ENCODE assay signal across 32 cellular contexts in genomic region chr19:58549664-58550361, GRCh38. TPM values are rescaled to one million over a fixed set of nuclear protein-coding genes. Genes with fewer than 3 reads are reported as not detected.
A peak's percentile ranks its signal among the peaks of the same experiment; 100 is the strongest.
DNase-seq lines count a peak whose midpoint lies in the region; ATAC-seq, FAIRE-seq and TF ChIP-seq lines count a peak whose summit lies in the region.
"Had no signal": no experiment of that assay in that cellular context is flagged by ENCODE, and none has a peak within 500 bp of the region (broad histone marks: within the 10 kb centered on the region; RNA-seq: fewer than 3 reads in every experiment).

No MANE protein-coding gene starts in this region.

- 0 out of 4 replicates have a peak, but pooled peaks have one; percentile 8 to 26 for TF ChIP-seq POLR2A in HepG2 (IDR thresholded peaks at IDR 0.05; ENCODE audit: insufficient read depth in 1 of 2, low read depth in 2 of 2, low read length in 2 of 2)
- no peak for TF ChIP-seq POLR2A in right lobe of liver (IDR thresholded peaks at IDR 0.05)

- no peak overlapping the region for H3K4me3 Mint-ChIP-seq in activated T-helper 2 cell treated with anti-CD3 and anti-CD28 coated beads, Interferon-gamma antibody, Interleukin-2, Interleukin-4, amounts not matched to agents 10 μg/mL and 5 μg/mL and 100 μg/mL, durations not matched to agents 14 hours and 24 hours and 36 hours (ENCODE audit: low read depth)
- no peak overlapping the region for H3K4me3 Mint-ChIP-seq in stimulated activated naive B cell treated with anti-CD40 and anti-IgM and Interleukin-4, amounts not matched to agents 10 μg/mL and 1 μg/mL and 100 μg/mL, for 72 hours
- H3K4me3 Mint-ChIP-seq: dendritic cell treated with granulocyte-macrophage colony-stimulating factor and Interleukin-4, amounts not matched to agents 40 ng/mL and 50 ng/mL, for 4 days; stimulated activated memory B cell treated with anti-CD40 and anti-IgM and Interleukin-4, amounts not matched to agents 10 μg/mL and 1 μg/mL and 100 μg/mL, for 72 hours had no signal

- TF ChIP-seq EP300 in HepG2 (IDR thresholded peaks at IDR 0.05; ENCODE audit: low read depth in 2 of 2, low read length in 2 of 2): no peak
- TF ChIP-seq EP300 in HepG2 (CRISPR knock-in tag; IDR thresholded peaks at IDR 0.05; ENCODE audit: borderline replicate concordance): no peak

- H3K9me3 ChIP-seq in HepG2 (ENCODE audit: low read length) (no peaks in the 10 kb centered on the region), right lobe of liver (no peaks in the 10 kb centered on the region), kidney (ENCODE audit: control insufficient read depth in 1 of 2, low read length in 2 of 2) (no peaks in the 10 kb centered on the region)
- H3K9me3 ChIP-seq: lower lobe of right lung, mucosa of descending colon, spleen, thoracic aorta had no signal

- H4K20me1 ChIP-seq in HepG2 (ENCODE audit: insufficient read depth, low read length): peaks cover 48% of the 10 kb centered on the region

- H3K4me1 ChIP-seq in HepG2 (ENCODE audit: insufficient read depth, low read length) (peaks cover 34% of the 10 kb centered on the region), right lobe of liver (peaks cover 0 to 25% (median 11%) of the 10 kb centered on the region in 4 donors), kidney (ENCODE audit: control insufficient read depth in 1 of 2, insufficient read depth in 1 of 2, low read depth in 1 of 2, low read length in 2 of 2) (peaks cover 17 to 31% of the 10 kb centered on the region in 2 donors)

- no peak overlapping the region for H3K4me2 ChIP-seq in HepG2 (ENCODE audit: low read depth, low read length)

- H3K36me3 ChIP-seq in HepG2 (replicated peaks in 1 of 2; ENCODE audit: control insufficient read depth in 1 of 2, insufficient read depth in 2 of 2, low read length in 2 of 2): peaks cover 35 to 70% of the 10 kb centered on the region in 2 experiments
- H3K36me3 ChIP-seq in right lobe of liver: peaks cover 17 to 61% (median 39%) of the 10 kb centered on the region in 4 donors
- H3K36me3 ChIP-seq in kidney (ENCODE audit: control insufficient read depth in 1 of 2, insufficient read depth in 2 of 2, low read length in 2 of 2): peaks cover 47 to 67% of the 10 kb centered on the region in 2 donors

- H3K27me3 ChIP-seq in HepG2 (ENCODE audit: control insufficient read depth in 1 of 2, insufficient read depth in 2 of 2, low read length in 2 of 2) (no peaks in the 10 kb centered on the region; a peak in 1 of 5 replicates), right lobe of liver (no peaks in the 10 kb centered on the region)
- H3K27me3 ChIP-seq: spleen had no signal

- H3K9me3 Mint-ChIP-seq in activated T-helper 2 cell treated with anti-CD3 and anti-CD28 coated beads, Interferon-gamma antibody, Interleukin-2, Interleukin-4, amounts not matched to agents 10 μg/mL and 5 μg/mL and 100 μg/mL, durations not matched to agents 14 hours and 24 hours and 36 hours: no peaks in the 10 kb centered on the region
- H3K9me3 Mint-ChIP-seq in stimulated activated naive B cell treated with anti-CD40 and anti-IgM and Interleukin-4, amounts not matched to agents 10 μg/mL and 1 μg/mL and 100 μg/mL, for 72 hours: no peaks in the 10 kb centered on the region
- H3K9me3 Mint-ChIP-seq: dendritic cell treated with granulocyte-macrophage colony-stimulating factor and Interleukin-4, amounts not matched to agents 40 ng/mL and 50 ng/mL, for 4 days; stimulated activated memory B cell treated with anti-CD40 and anti-IgM and Interleukin-4, amounts not matched to agents 10 μg/mL and 1 μg/mL and 100 μg/mL, for 72 hours had no signal

- H3K27ac ChIP-seq in HepG2 (ENCODE audit: extremely low read length, insufficient read depth, low read length): no peak overlapping the region
- no peak overlapping the region for H3K27ac ChIP-seq in right lobe of liver
- no peak overlapping the region for H3K27ac ChIP-seq in kidney (ENCODE audit: low read depth in 2 of 2, low read length in 2 of 2)
- H3K27ac ChIP-seq: lower lobe of right lung, spleen, thoracic aorta had no signal

- peaks cover 89% of the 10 kb centered on the region for H3K36me3 Mint-ChIP-seq in activated T-helper 2 cell treated with anti-CD3 and anti-CD28 coated beads, Interferon-gamma antibody, Interleukin-2, Interleukin-4, amounts not matched to agents 10 μg/mL and 5 μg/mL and 100 μg/mL, durations not matched to agents 14 hours and 24 hours and 36 hours (ENCODE audit: low read depth)
- peaks cover 65 to 76% of the 10 kb centered on the region in 2 donors for H3K36me3 Mint-ChIP-seq in stimulated activated naive B cell treated with anti-CD40 and anti-IgM and Interleukin-4, amounts not matched to agents 10 μg/mL and 1 μg/mL and 100 μg/mL, for 72 hours

- intact Hi-C loops in HepG2 (cut with micrococcal nuclease; ENCODE audit: unreplicated experiment) (no loop called here), right lobe of liver (cut with DNase I) (no loop called here), kidney (cut with DNase I) (no loop called here), cardiac septum (cut with DNase I) (no loop called here)
- intact Hi-C loops in activated T-helper 2 cell treated with anti-CD3 and anti-CD28 coated beads, Interferon-gamma antibody, Interleukin-2, Interleukin-4, amounts not matched to agents 10 μg/mL and 5 μg/mL and 100 μg/mL, durations not matched to agents 14 hours and 24 hours and 36 hours (cut with micrococcal nuclease): no loop called here

- H3K27me3 Mint-ChIP-seq in activated T-helper 2 cell treated with anti-CD3 and anti-CD28 coated beads, Interferon-gamma antibody, Interleukin-2, Interleukin-4, amounts not matched to agents 10 μg/mL and 5 μg/mL and 100 μg/mL, durations not matched to agents 14 hours and 24 hours and 36 hours (ENCODE audit: low read depth): no peaks in the 10 kb centered on the region
- H3K27me3 Mint-ChIP-seq in stimulated activated naive B cell treated with anti-CD40 and anti-IgM and Interleukin-4, amounts not matched to agents 10 μg/mL and 1 μg/mL and 100 μg/mL, for 72 hours: no peaks in the 10 kb centered on the region
- H3K27me3 Mint-ChIP-seq: dendritic cell treated with granulocyte-macrophage colony-stimulating factor and Interleukin-4, amounts not matched to agents 40 ng/mL and 50 ng/mL, for 4 days; stimulated activated memory B cell treated with anti-CD40 and anti-IgM and Interleukin-4, amounts not matched to agents 10 μg/mL and 1 μg/mL and 100 μg/mL, for 72 hours had no signal

- DNase-seq in HepG2 (ENCODE audit: low spot score) (no peak), right lobe of liver (no peak), kidney (peak; percentile 64), D721Med (ENCODE audit: insufficient read length, low spot score) (no peak), retina (no peak), cardiac septum (ENCODE audit: low spot score) (no peak)
- DNase-seq in activated T-helper 2 cell treated with anti-CD3 and anti-CD28 coated beads, Interferon-gamma antibody, Interleukin-2, Interleukin-4, amounts not matched to agents 10 μg/mL and 5 μg/mL and 100 μg/mL, durations not matched to agents 14 hours and 24 hours and 36 hours (ENCODE audit: low spot score): no peak
- no peak for DNase-seq in stimulated activated naive B cell treated with anti-CD40 and anti-IgM and Interleukin-4, amounts not matched to agents 10 μg/mL and 1 μg/mL and 100 μg/mL, for 72 hours
- DNase-seq: activated CD4-positive, alpha-beta T cell treated with anti-CD3 and anti-CD28 coated beads for 4 hours; activated gamma-delta T cell; amygdala; C1 segment of cervical spinal cord; Calu3; HCEC 1CT; kidney glomerular epithelial cell; lower lobe of right lung; NCI-H1092 treated with DMSO at 0.1 percent for 48 hours; NCI-H1930; NCI-H2227 treated with DMSO at 0.1 percent for 48 hours; NCI-H69; nucleus accumbens; RPMI8226; spleen; stimulated activated CD4-positive, alpha-beta T cell treated with anti-CD3 and anti-CD28 coated beads, Interleukin-2, amount 100 ng/mL, for 48 hours; T-helper 2 cell had no signal

- no peak overlapping the region for H2AFZ ChIP-seq in HepG2 (ENCODE audit: low read length)

- WGBS in HepG2 (ENCODE audit: low lambda C conversion rate): 93% methylated on average over 6 of the region's 11 CpGs
- WGBS in right lobe of liver (ENCODE audit: insufficient coverage, low coverage, low lambda C conversion rate, missing lambda C conversion rate): 80% methylated on average over 3 of the region's 11 CpGs

- peaks cover 27% of the 10 kb centered on the region for H3K4me1 Mint-ChIP-seq in activated T-helper 2 cell treated with anti-CD3 and anti-CD28 coated beads, Interferon-gamma antibody, Interleukin-2, Interleukin-4, amounts not matched to agents 10 μg/mL and 5 μg/mL and 100 μg/mL, durations not matched to agents 14 hours and 24 hours and 36 hours (ENCODE audit: low read depth)
- peaks cover 47 to 70% of the 10 kb centered on the region in 2 donors for H3K4me1 Mint-ChIP-seq in stimulated activated naive B cell treated with anti-CD40 and anti-IgM and Interleukin-4, amounts not matched to agents 10 μg/mL and 1 μg/mL and 100 μg/mL, for 72 hours

- in situ Hi-C loops in HepG2 (cut with HindIII; ENCODE audit: extremely low pct_ligation_motif_present, low pct_unique_long_range_greater_than_20kb): no loop called here

- no peak for TF ChIP-seq RAD21 in HepG2 (CRISPR knock-in tag; IDR thresholded peaks at IDR 0.05)

- ATAC-seq in HepG2: no peak
- ATAC-seq in right lobe of liver: no peak
- no peak for ATAC-seq in stimulated activated naive B cell treated with anti-CD40 and anti-IgM and Interleukin-4, amounts not matched to agents 10 μg/mL and 1 μg/mL and 100 μg/mL, for 72 hours (replicated peaks)
- ATAC-seq: lower lobe of right lung; mucosa of descending colon; stimulated activated memory B cell treated with anti-CD40 and anti-IgM and Interleukin-4, amounts not matched to agents 10 μg/mL and 1 μg/mL and 100 μg/mL, for 72 hours had no signal

- H3K9ac ChIP-seq in HepG2 (ENCODE audit: insufficient read depth, low read depth, low read length) (no peak overlapping the region), kidney (ENCODE audit: low read length in 2 of 2) (no peak overlapping the region)

- no peak for TF ChIP-seq CTCF in HepG2 (CRISPR knock-in tag; IDR thresholded peaks at IDR 0.05)
- no peak for TF ChIP-seq CTCF in right lobe of liver (IDR thresholded peaks at IDR 0.05)
- TF ChIP-seq CTCF in kidney (IDR thresholded peaks at IDR 0.05; ENCODE audit: borderline replicate concordance, extremely low read depth, insufficient read depth): no peak
- no peak for TF ChIP-seq CTCF in D721Med (IDR thresholded peaks at IDR 0.05; ENCODE audit: insufficient read depth, missing control alignments)

- H3K4me3 ChIP-seq in HepG2 (replicated peaks in 1 of 3; ENCODE audit: insufficient read depth in 1 of 3, low read depth in 2 of 3, low read length in 3 of 3) (no peak overlapping the region), right lobe of liver (no peak overlapping the region), kidney (ENCODE audit: low read length in 2 of 2) (no peak overlapping the region)
- H3K4me3 ChIP-seq: lower lobe of right lung, mucosa of descending colon, spleen, thoracic aorta had no signal

- CTCF ChIA-PET in HepG2 (lab: Yijun Ruan, JAX; ENCODE audit: low intra/inter-chr PET ratio, low total read pairs): no interaction called here

- peaks cover 39% of the 10 kb centered on the region for H3K79me2 ChIP-seq in HepG2 (ENCODE audit: insufficient read depth, low read length)

- no peak for FAIRE-seq in HepG2 (lab: Jason Lieb, UNC)
- no peak for FAIRE-seq in kidney (lab: Jason Lieb, UNC)
- no peak for FAIRE-seq in D721Med (lab: Jason Lieb, UNC)
- FAIRE-seq: bronchial epithelial cell, endometrium, GM12892 had no signal

- BruUV-seq in HepG2 (replicated peaks; lab: Mats Ljungman, UMichigan): no TSS peak

- POLR2A ChIA-PET in HepG2 (lab: Yijun Ruan, JAX): interaction anchor here (2.5 kb wide), 1 partner anchor 10 kb away, joined by 8 read pairs; no protein-coding TSS in a partner anchor

- peak overlapping the region; percentile 8 for H3K27ac Mint-ChIP-seq in activated T-helper 2 cell treated with anti-CD3 and anti-CD28 coated beads, Interferon-gamma antibody, Interleukin-2, Interleukin-4, amounts not matched to agents 10 μg/mL and 5 μg/mL and 100 μg/mL, durations not matched to agents 14 hours and 24 hours and 36 hours
- peak overlapping the region; percentile 80 for H3K27ac Mint-ChIP-seq in stimulated activated naive B cell treated with anti-CD40 and anti-IgM and Interleukin-4, amounts not matched to agents 10 μg/mL and 1 μg/mL and 100 μg/mL, for 72 hours
- H3K27ac Mint-ChIP-seq: dendritic cell treated with granulocyte-macrophage colony-stimulating factor and Interleukin-4, amounts not matched to agents 40 ng/mL and 50 ng/mL, for 4 days; stimulated activated memory B cell treated with anti-CD40 and anti-IgM and Interleukin-4, amounts not matched to agents 10 μg/mL and 1 μg/mL and 100 μg/mL, for 72 hours had no signal

RNA-seq across cellular contexts. Expression of gene CHMP2A, which starts 5.1 kb away (rescaled TPM):
- total RNA-seq in HepG2 (2016; rRNA removed; fragmentation: Illumina TruSeq; extraction: Trizol): 55.0 and 70.9 TPM in 2 replicates
- 45.6 and 61.8 TPM in 2 replicates for total RNA-seq in HepG2 (2016; cell fraction: cytosol; rRNA removed; fragmentation: Illumina TruSeq; extraction: Trizol; ENCODE audit: low read depth)
- total RNA-seq in HepG2 (2016; cell fraction: insoluble cytoplasmic fraction; rRNA removed; fragmentation: Illumina TruSeq; extraction: Trizol): 56.2 and 72.4 TPM in 2 replicates
- 35.3 and 50.0 TPM in 2 replicates for total RNA-seq in HepG2 (2016; cell fraction: membrane; rRNA removed; fragmentation: Illumina TruSeq; extraction: Trizol)
- total RNA-seq in HepG2 (2016; cell fraction: nucleus; rRNA removed; fragmentation: Illumina TruSeq; extraction: Trizol): 22.1 and 25.7 TPM in 2 replicates
- 49.7 and 51.4 TPM in 2 replicates for polyA plus RNA-seq in HepG2 (2011; rRNA removed)
- polyA plus RNA-seq in HepG2 (2011; cell fraction: cytosol; rRNA removed): 61.9 and 66.7 TPM in 2 replicates
- 108 and 113 TPM in 2 replicates for polyA plus RNA-seq in HepG2 (2011; cell fraction: nucleus; rRNA removed)
- 41.7 and 46.0 TPM in 2 replicates for polyA plus RNA-seq in HepG2 (2012)
- polyA plus RNA-seq in HepG2 (2016; cell fraction: cytosol; fragmentation: Illumina TruSeq; extraction: Trizol; ENCODE audit: low read depth): 56.7 and 73.4 TPM in 2 replicates
- polyA plus RNA-seq in HepG2 (2016; cell fraction: insoluble cytoplasmic fraction; fragmentation: Illumina TruSeq; extraction: Trizol; ENCODE audit: low read depth): 88.0 and 94.2 TPM in 2 replicates
- polyA plus RNA-seq in HepG2 (2016; cell fraction: membrane; fragmentation: Illumina TruSeq; extraction: Trizol; ENCODE audit: low read depth): 38.7 and 48.0 TPM in 2 replicates
- polyA plus RNA-seq in HepG2 (2016; cell fraction: nucleus; fragmentation: Illumina TruSeq; extraction: Trizol; ENCODE audit: insufficient read depth, low read depth): 55.6 and 56.2 TPM in 2 replicates
- polyA minus RNA-seq in HepG2 (2011; rRNA and poly(A)+ RNA removed; ENCODE audit: low replicate concordance): 46.3 and 131 TPM in 2 replicates
- 25.4 and 27.7 TPM in 2 replicates for polyA minus RNA-seq in HepG2 (2011; cell fraction: cytosol; rRNA and poly(A)+ RNA removed)
- polyA minus RNA-seq in HepG2 (2011; cell fraction: nucleus; rRNA and poly(A)+ RNA removed): 21.0 and 24.5 TPM in 2 replicates
- 10 to 100 TPM; 62.1 to 90.9 (median 70.7) TPM for total RNA-seq in right lobe of liver
- 102 and 105 TPM in 2 replicates for total RNA-seq in activated T-helper 2 cell treated with anti-CD3 and anti-CD28 coated beads, Interferon-gamma antibody, Interleukin-2, Interleukin-4, amounts not matched to agents 10 μg/mL and 5 μg/mL and 100 μg/mL, durations not matched to agents 14 hours and 24 hours and 36 hours
- 142 TPM for total RNA-seq in kidney
- 294 TPM for polyA plus RNA-seq in kidney (ENCODE audit: insufficient read depth, low read depth, low replicate concordance)
- total RNA-seq in cardiac septum: 138 TPM

RNA-seq across cellular contexts. Expression of gene TRIM28, which starts 5.9 kb away (rescaled TPM):
- total RNA-seq in HepG2 (2016; rRNA removed; fragmentation: Illumina TruSeq; extraction: Trizol): 302 and 361 TPM in 2 replicates
- total RNA-seq in HepG2 (2016; cell fraction: cytosol; rRNA removed; fragmentation: Illumina TruSeq; extraction: Trizol; ENCODE audit: low read depth): 29.3 and 34.8 TPM in 2 replicates
- 282 and 373 TPM in 2 replicates for total RNA-seq in HepG2 (2016; cell fraction: insoluble cytoplasmic fraction; rRNA removed; fragmentation: Illumina TruSeq; extraction: Trizol)
- 118 and 119 TPM in 2 replicates for total RNA-seq in HepG2 (2016; cell fraction: membrane; rRNA removed; fragmentation: Illumina TruSeq; extraction: Trizol)
- 266 and 307 TPM in 2 replicates for total RNA-seq in HepG2 (2016; cell fraction: nucleus; rRNA removed; fragmentation: Illumina TruSeq; extraction: Trizol)
- 439 and 461 TPM in 2 replicates for polyA plus RNA-seq in HepG2 (2011; rRNA removed)
- polyA plus RNA-seq in HepG2 (2011; cell fraction: cytosol; rRNA removed): 192 and 284 TPM in 2 replicates
- polyA plus RNA-seq in HepG2 (2011; cell fraction: nucleus; rRNA removed): 913 and 1,149 TPM in 2 replicates
- 400 and 525 TPM in 2 replicates for polyA plus RNA-seq in HepG2 (2012)
- polyA plus RNA-seq in HepG2 (2016; cell fraction: cytosol; fragmentation: Illumina TruSeq; extraction: Trizol; ENCODE audit: low read depth): 31.8 and 43.0 TPM in 2 replicates
- polyA plus RNA-seq in HepG2 (2016; cell fraction: insoluble cytoplasmic fraction; fragmentation: Illumina TruSeq; extraction: Trizol; ENCODE audit: low read depth): 296 and 460 TPM in 2 replicates
- 94.7 and 105 TPM in 2 replicates for polyA plus RNA-seq in HepG2 (2016; cell fraction: membrane; fragmentation: Illumina TruSeq; extraction: Trizol; ENCODE audit: low read depth)
- 574 and 592 TPM in 2 replicates for polyA plus RNA-seq in HepG2 (2016; cell fraction: nucleus; fragmentation: Illumina TruSeq; extraction: Trizol; ENCODE audit: insufficient read depth, low read depth)
- polyA minus RNA-seq in HepG2 (2011; rRNA and poly(A)+ RNA removed; ENCODE audit: low replicate concordance): 1,983 and 2,170 TPM in 2 replicates
- polyA minus RNA-seq in HepG2 (2011; cell fraction: cytosol; rRNA and poly(A)+ RNA removed): 465 and 488 TPM in 2 replicates
- polyA minus RNA-seq in HepG2 (2011; cell fraction: nucleus; rRNA and poly(A)+ RNA removed): 351 and 419 TPM in 2 replicates
- 100 to 1,000 TPM in 3 of 6 experiments, 10 to 100 TPM in 3; 75.4 to 106 (median 94.7) TPM for total RNA-seq in right lobe of liver
- total RNA-seq in activated T-helper 2 cell treated with anti-CD3 and anti-CD28 coated beads, Interferon-gamma antibody, Interleukin-2, Interleukin-4, amounts not matched to agents 10 μg/mL and 5 μg/mL and 100 μg/mL, durations not matched to agents 14 hours and 24 hours and 36 hours: 658 and 662 TPM in 2 replicates
- total RNA-seq in kidney: 229 TPM
- 191 TPM for polyA plus RNA-seq in kidney (ENCODE audit: insufficient read depth, low read depth, low replicate concordance)
- 140 TPM for total RNA-seq in cardiac septum

RNA-seq across cellular contexts. Expression of gene UBE2M, which starts 8.6 kb away (rescaled TPM):
- total RNA-seq in HepG2 (2016; rRNA removed; fragmentation: Illumina TruSeq; extraction: Trizol): 29.5 and 36.2 TPM in 2 replicates
- total RNA-seq in HepG2 (2016; cell fraction: cytosol; rRNA removed; fragmentation: Illumina TruSeq; extraction: Trizol; ENCODE audit: low read depth): 14.2 and 15.5 TPM in 2 replicates
- 25.4 and 36.1 TPM in 2 replicates for total RNA-seq in HepG2 (2016; cell fraction: insoluble cytoplasmic fraction; rRNA removed; fragmentation: Illumina TruSeq; extraction: Trizol)
- total RNA-seq in HepG2 (2016; cell fraction: membrane; rRNA removed; fragmentation: Illumina TruSeq; extraction: Trizol): 26.0 and 30.0 TPM in 2 replicates
- 14.4 and 19.6 TPM in 2 replicates for total RNA-seq in HepG2 (2016; cell fraction: nucleus; rRNA removed; fragmentation: Illumina TruSeq; extraction: Trizol)
- 50.3 and 55.5 TPM in 2 replicates for polyA plus RNA-seq in HepG2 (2011; rRNA removed)
- 32.0 and 34.7 TPM in 2 replicates for polyA plus RNA-seq in HepG2 (2011; cell fraction: cytosol; rRNA removed)
- 59.9 and 61.9 TPM in 2 replicates for polyA plus RNA-seq in HepG2 (2011; cell fraction: nucleus; rRNA removed)
- 47.3 and 47.7 TPM in 2 replicates for polyA plus RNA-seq in HepG2 (2012)
- polyA plus RNA-seq in HepG2 (2016; cell fraction: cytosol; fragmentation: Illumina TruSeq; extraction: Trizol; ENCODE audit: low read depth): 22.8 and 27.9 TPM in 2 replicates
- 54.2 and 62.5 TPM in 2 replicates for polyA plus RNA-seq in HepG2 (2016; cell fraction: insoluble cytoplasmic fraction; fragmentation: Illumina TruSeq; extraction: Trizol; ENCODE audit: low read depth)
- polyA plus RNA-seq in HepG2 (2016; cell fraction: membrane; fragmentation: Illumina TruSeq; extraction: Trizol; ENCODE audit: low read depth): 30.4 and 40.6 TPM in 2 replicates
- polyA plus RNA-seq in HepG2 (2016; cell fraction: nucleus; fragmentation: Illumina TruSeq; extraction: Trizol; ENCODE audit: insufficient read depth, low read depth): 53.2 and 66.7 TPM in 2 replicates
- polyA minus RNA-seq in HepG2 (2011; rRNA and poly(A)+ RNA removed; ENCODE audit: low replicate concordance): 39.7 and 154 TPM in 2 replicates
- polyA minus RNA-seq in HepG2 (2011; cell fraction: cytosol; rRNA and poly(A)+ RNA removed): 26.9 and 27.3 TPM in 2 replicates
- polyA minus RNA-seq in HepG2 (2011; cell fraction: nucleus; rRNA and poly(A)+ RNA removed): 20.8 and 23.0 TPM in 2 replicates
- total RNA-seq in right lobe of liver: 10 to 100 TPM; 16.0 to 23.5 (median 20.7) TPM
- 133 and 142 TPM in 2 replicates for total RNA-seq in activated T-helper 2 cell treated with anti-CD3 and anti-CD28 coated beads, Interferon-gamma antibody, Interleukin-2, Interleukin-4, amounts not matched to agents 10 μg/mL and 5 μg/mL and 100 μg/mL, durations not matched to agents 14 hours and 24 hours and 36 hours
- 60.4 TPM for total RNA-seq in kidney
- 98.0 TPM for polyA plus RNA-seq in kidney (ENCODE audit: insufficient read depth, low read depth, low replicate concordance)
- 111 TPM for total RNA-seq in cardiac septum

RNA-seq across cellular contexts. Expression of gene MZF1, which starts 23.3 kb away (rescaled TPM):
- total RNA-seq in HepG2 (2016; rRNA removed; fragmentation: Illumina TruSeq; extraction: Trizol): 1.3 and 3.1 TPM in 2 replicates
- 0.97 and 1.1 TPM in 2 replicates for total RNA-seq in HepG2 (2016; cell fraction: cytosol; rRNA removed; fragmentation: Illumina TruSeq; extraction: Trizol; ENCODE audit: low read depth)
- 1.0 and 3.4 TPM in 2 replicates for total RNA-seq in HepG2 (2016; cell fraction: insoluble cytoplasmic fraction; rRNA removed; fragmentation: Illumina TruSeq; extraction: Trizol)
- total RNA-seq in HepG2 (2016; cell fraction: membrane; rRNA removed; fragmentation: Illumina TruSeq; extraction: Trizol): 1.1 and 1.4 TPM in 2 replicates
- total RNA-seq in HepG2 (2016; cell fraction: nucleus; rRNA removed; fragmentation: Illumina TruSeq; extraction: Trizol): 3.8 and 4.3 TPM in 2 replicates
- 8.1 and 10.0 TPM in 2 replicates for polyA plus RNA-seq in HepG2 (2011; rRNA removed)
- polyA plus RNA-seq in HepG2 (2011; cell fraction: cytosol; rRNA removed): 3.4 and 6.6 TPM in 2 replicates
- polyA plus RNA-seq in HepG2 (2011; cell fraction: nucleus; rRNA removed): 73.5 and 84.6 TPM in 2 replicates
- polyA plus RNA-seq in HepG2 (2012): 4.8 and 6.6 TPM in 2 replicates
- 0.12 and 0.23 TPM in 2 replicates for polyA plus RNA-seq in HepG2 (2016; cell fraction: cytosol; fragmentation: Illumina TruSeq; extraction: Trizol; ENCODE audit: low read depth)
- 1.3 and 1.5 TPM in 2 replicates for polyA plus RNA-seq in HepG2 (2016; cell fraction: insoluble cytoplasmic fraction; fragmentation: Illumina TruSeq; extraction: Trizol; ENCODE audit: low read depth)
- 0.18 and 0.57 TPM in 2 replicates for polyA plus RNA-seq in HepG2 (2016; cell fraction: membrane; fragmentation: Illumina TruSeq; extraction: Trizol; ENCODE audit: low read depth)
- 15.9 and 16.0 TPM in 2 replicates for polyA plus RNA-seq in HepG2 (2016; cell fraction: nucleus; fragmentation: Illumina TruSeq; extraction: Trizol; ENCODE audit: insufficient read depth, low read depth)
- 12.8 and 32.3 TPM in 2 replicates for polyA minus RNA-seq in HepG2 (2011; rRNA and poly(A)+ RNA removed; ENCODE audit: low replicate concordance)
- 1.9 and 3.2 TPM in 2 replicates for polyA minus RNA-seq in HepG2 (2011; cell fraction: cytosol; rRNA and poly(A)+ RNA removed)
- 11.1 and 11.8 TPM in 2 replicates for polyA minus RNA-seq in HepG2 (2011; cell fraction: nucleus; rRNA and poly(A)+ RNA removed)
- total RNA-seq in right lobe of liver: 10 to 100 TPM in 5 of 6 experiments, 1 to 10 TPM in 1; 8.2 to 19.9 (median 14.1) TPM
- 18.8 and 19.0 TPM in 2 replicates for total RNA-seq in activated T-helper 2 cell treated with anti-CD3 and anti-CD28 coated beads, Interferon-gamma antibody, Interleukin-2, Interleukin-4, amounts not matched to agents 10 μg/mL and 5 μg/mL and 100 μg/mL, durations not matched to agents 14 hours and 24 hours and 36 hours
- total RNA-seq in kidney: 38.6 TPM
- polyA plus RNA-seq in kidney (ENCODE audit: insufficient read depth, low read depth, low replicate concordance): 12.9 TPM
- total RNA-seq in cardiac septum: 12.4 TPM

RNA-seq across cellular contexts. Expression of gene ZBTB45, which starts 30.2 kb away (rescaled TPM):
- total RNA-seq in HepG2 (2016; rRNA removed; fragmentation: Illumina TruSeq; extraction: Trizol): 2.0 and 3.7 TPM in 2 replicates
- 1.0 and 1.1 TPM in 2 replicates for total RNA-seq in HepG2 (2016; cell fraction: cytosol; rRNA removed; fragmentation: Illumina TruSeq; extraction: Trizol; ENCODE audit: low read depth)
- total RNA-seq in HepG2 (2016; cell fraction: insoluble cytoplasmic fraction; rRNA removed; fragmentation: Illumina TruSeq; extraction: Trizol): 1.9 and 3.8 TPM in 2 replicates
- 2.8 TPM in 2 replicates for total RNA-seq in HepG2 (2016; cell fraction: membrane; rRNA removed; fragmentation: Illumina TruSeq; extraction: Trizol)
- 2.7 and 3.4 TPM in 2 replicates for total RNA-seq in HepG2 (2016; cell fraction: nucleus; rRNA removed; fragmentation: Illumina TruSeq; extraction: Trizol)
- polyA plus RNA-seq in HepG2 (2011; rRNA removed): 3.0 and 3.2 TPM in 2 replicates
- 1.7 and 2.6 TPM in 2 replicates for polyA plus RNA-seq in HepG2 (2011; cell fraction: cytosol; rRNA removed)
- 10.2 and 12.2 TPM in 2 replicates for polyA plus RNA-seq in HepG2 (2011; cell fraction: nucleus; rRNA removed)
- polyA plus RNA-seq in HepG2 (2012): 2.7 and 4.2 TPM in 2 replicates
- 0.78 and 0.83 TPM in 2 replicates for polyA plus RNA-seq in HepG2 (2016; cell fraction: cytosol; fragmentation: Illumina TruSeq; extraction: Trizol; ENCODE audit: low read depth)
- 3.5 and 3.8 TPM in 2 replicates for polyA plus RNA-seq in HepG2 (2016; cell fraction: insoluble cytoplasmic fraction; fragmentation: Illumina TruSeq; extraction: Trizol; ENCODE audit: low read depth)
- polyA plus RNA-seq in HepG2 (2016; cell fraction: membrane; fragmentation: Illumina TruSeq; extraction: Trizol; ENCODE audit: low read depth): 2.0 and 2.4 TPM in 2 replicates
- polyA plus RNA-seq in HepG2 (2016; cell fraction: nucleus; fragmentation: Illumina TruSeq; extraction: Trizol; ENCODE audit: insufficient read depth, low read depth): 6.2 and 6.8 TPM in 2 replicates
- 6.6 and 8.8 TPM in 2 replicates for polyA minus RNA-seq in HepG2 (2011; rRNA and poly(A)+ RNA removed; ENCODE audit: low replicate concordance)
- polyA minus RNA-seq in HepG2 (2011; cell fraction: cytosol; rRNA and poly(A)+ RNA removed): 2.9 and 3.8 TPM in 2 replicates
- polyA minus RNA-seq in HepG2 (2011; cell fraction: nucleus; rRNA and poly(A)+ RNA removed): 7.0 and 7.3 TPM in 2 replicates
- 1 to 10 TPM; 3.5 to 4.8 (median 4.3) TPM for total RNA-seq in right lobe of liver
- total RNA-seq in activated T-helper 2 cell treated with anti-CD3 and anti-CD28 coated beads, Interferon-gamma antibody, Interleukin-2, Interleukin-4, amounts not matched to agents 10 μg/mL and 5 μg/mL and 100 μg/mL, durations not matched to agents 14 hours and 24 hours and 36 hours: 16.6 and 17.7 TPM in 2 replicates
- 16.9 TPM for total RNA-seq in kidney
- polyA plus RNA-seq in kidney (ENCODE audit: insufficient read depth, low read depth, low replicate concordance): 7.7 TPM
- total RNA-seq in cardiac septum: 13.8 TPM
